Comparison of ENCODE assay signal across 1 cellular context in genomic region chr9:2620876-2621677, GRCh38.
A peak's percentile ranks its signal among the peaks of the same experiment; 100 is the strongest.
TF ChIP-seq lines count a peak whose summit lies in the region.

No MANE protein-coding gene starts in this region.

TF ChIP-seq in HepG2, 621 proteins besides CTCF, POLR2A, EP300 and RAD21 (continued from another document and continues in another):
- TF ChIP-seq ZNF432 (CRISPR knock-in tag; IDR thresholded peaks at IDR 0.05; ENCODE audit: borderline replicate concordance) (no peak), ZNF124 (CRISPR knock-in tag; IDR thresholded peaks at IDR 0.05) (no peak), GABPA (IDR thresholded peaks at IDR 0.05; ENCODE audit: low read depth, low read length) (no peak), GABPA (CRISPR knock-in tag; IDR thresholded peaks at IDR 0.05; ENCODE audit: low read depth) (no peak), ZNF704 (CRISPR knock-in tag; IDR thresholded peaks at IDR 0.05; ENCODE audit: borderline replicate concordance) (no peak), CERS6 (CRISPR knock-in tag; IDR thresholded peaks at IDR 0.05) (no peak), ZBTB49 (CRISPR knock-in tag; IDR thresholded peaks at IDR 0.05; ENCODE audit: borderline replicate concordance) (no peak), SOX6 (IDR thresholded peaks at IDR 0.05) (no peak), SOX6 (CRISPR knock-in tag; IDR thresholded peaks at IDR 0.05) (0 out of 2 replicates have a peak, but pooled peaks have one; percentile 15), MAX (IDR thresholded peaks at IDR 0.05) (peak; percentile 75), MTA3 (CRISPR knock-in tag; IDR thresholded peaks at IDR 0.05) (no peak), ATF3 (CRISPR knock-in tag; IDR thresholded peaks at IDR 0.05) (peak; percentile 73), HNF1A (IDR thresholded peaks at IDR 0.05; ENCODE audit: low read depth) (no peak), HNF1A (CRISPR knock-in tag; IDR thresholded peaks at IDR 0.05; ENCODE audit: borderline replicate concordance) (no peak), SP140L (CRISPR knock-in tag; IDR thresholded peaks at IDR 0.05; ENCODE audit: borderline replicate concordance) (no peak), MTF2 (CRISPR knock-in tag; IDR thresholded peaks at IDR 0.05; ENCODE audit: borderline replicate concordance) (0 out of 2 replicates have a peak, but pooled peaks have one; percentile 69), ZNF280D (CRISPR knock-in tag; IDR thresholded peaks at IDR 0.05) (no peak), ZNF512 (CRISPR knock-in tag; IDR thresholded peaks at IDR 0.05) (no peak), ZNF329 (CRISPR knock-in tag; IDR thresholded peaks at IDR 0.05; ENCODE audit: low read depth) (no peak), EZH2 (conservative IDR thresholded peaks at IDR 0.05; ENCODE audit: low read depth, low read length) (no peak), HNRNPL (IDR thresholded peaks at IDR 0.05; ENCODE audit: low read depth, low read length) (no peak), CCDC6 (CRISPR knock-in tag; IDR thresholded peaks at IDR 0.05) (0 out of 2 replicates have a peak, but pooled peaks have one; percentile 38), KLF11 (CRISPR knock-in tag; IDR thresholded peaks at IDR 0.05) (no peak), HOXA5 (CRISPR knock-in tag; IDR thresholded peaks at IDR 0.05) (no peak), SAFB2 (CRISPR knock-in tag; IDR thresholded peaks at IDR 0.05; ENCODE audit: borderline replicate concordance, low read depth) (no peak), ZNF17 (CRISPR knock-in tag; IDR thresholded peaks at IDR 0.05) (no peak), ZNF572 (CRISPR knock-in tag; IDR thresholded peaks at IDR 0.05) (no peak), RNF2 (conservative IDR thresholded peaks at IDR 0.05; ENCODE audit: low read depth) (peak; percentile 83; the same call in 1 of the 2 replicates), RFX5 (IDR thresholded peaks at IDR 0.05; ENCODE audit: low read depth, low read length) (no peak), ZHX1 (CRISPR knock-in tag; IDR thresholded peaks at IDR 0.05; ENCODE audit: low read depth) (0 out of 2 replicates have a peak, but pooled peaks have one; percentile 25), MAFG (CRISPR knock-in tag; IDR thresholded peaks at IDR 0.05) (no peak), ZNF446 (CRISPR knock-in tag; IDR thresholded peaks at IDR 0.05) (no peak), ONECUT2 (CRISPR knock-in tag; IDR thresholded peaks at IDR 0.05) (no peak), ZBTB33 (CRISPR knock-in tag; IDR thresholded peaks at IDR 0.05) (0 out of 2 replicates have a peak, but pooled peaks have one; percentile 11), STAT6 (CRISPR knock-in tag; IDR thresholded peaks at IDR 0.05; ENCODE audit: borderline replicate concordance) (no peak), PAF1 (CRISPR knock-in tag; IDR thresholded peaks at IDR 0.05) (no peak)
